In the genomic region with DNA sequence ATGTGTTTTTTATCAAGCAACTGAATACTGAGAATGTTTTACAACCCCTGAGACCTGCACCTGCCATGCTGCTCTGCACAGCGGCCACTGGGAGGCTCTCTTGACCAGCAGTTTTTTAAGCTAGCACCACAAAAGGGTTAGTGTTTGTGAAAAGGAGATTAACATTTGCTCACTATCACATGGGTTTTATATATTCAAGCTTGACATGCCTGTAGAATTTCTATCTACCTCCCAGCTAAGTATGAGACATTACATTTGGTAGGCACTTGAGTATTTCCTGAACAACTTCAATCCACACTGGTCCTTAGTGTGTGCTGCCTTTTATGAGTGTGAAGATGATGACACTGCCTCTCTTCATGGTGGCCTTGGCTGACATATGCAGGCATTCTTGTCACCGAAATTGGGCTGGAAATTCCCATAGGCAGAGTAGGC, we compare ENCODE assay signal across 8 cellular contexts.
DNase-seq lines count a peak whose midpoint lies in the region; ATAC-seq, FAIRE-seq and TF ChIP-seq lines count a peak whose summit lies in the region.

No MANE protein-coding gene starts in this region.

- H3K36me3 Mint-ChIP-seq in astrocyte (ENCODE audit: low read depth, unreplicated experiment) = no peaks in the 10 kb centered on the region
- no peaks in the 10 kb centered on the region for H3K36me3 Mint-ChIP-seq in activated T-cell treated with anti-CD3 and anti-CD28 coated beads, Interleukin-2, amount 50 U/mL, for 4 hours (ENCODE audit: insufficient read depth)

- FAIRE-seq in astrocyte (lab: Jason Lieb, UNC) = peak; percentile 58

- no peak overlapping the region for H3K27ac Mint-ChIP-seq in astrocyte (ENCODE audit: unreplicated experiment)

- H3K4me3 Mint-ChIP-seq in astrocyte (ENCODE audit: unreplicated experiment) = no peak overlapping the region
- H3K4me3 Mint-ChIP-seq in activated T-cell treated with anti-CD3 and anti-CD28 coated beads, Interleukin-2, amount 50 U/mL, for 4 hours = no peak overlapping the region

- H3K9me3 Mint-ChIP-seq in astrocyte (ENCODE audit: unreplicated experiment) = no peaks in the 10 kb centered on the region
- H3K9me3 Mint-ChIP-seq in activated T-cell treated with anti-CD3 and anti-CD28 coated beads, Interleukin-2, amount 50 U/mL, for 4 hours = no peaks in the 10 kb centered on the region

- peaks cover 24% of the 10 kb centered on the region for H3K4me1 ChIP-seq in astrocyte (ENCODE audit: insufficient read depth, low read length)
- H3K4me1 ChIP-seq in liver (ENCODE audit: control insufficient read depth in 4 of 4, insufficient read depth in 4 of 4, low read length in 3 of 4) = no peaks in the 10 kb centered on the region

- TF ChIP-seq RAD21 in liver (IDR thresholded peaks at IDR 0.05) = peak; percentile 69 to 74

- H3K27me3 ChIP-seq in astrocyte (ENCODE audit: insufficient read depth, low read length) (no peaks in the 10 kb centered on the region), liver (ENCODE audit: control insufficient read depth in 4 of 4, insufficient read depth in 4 of 4, low read length in 3 of 4) (no peaks in the 10 kb centered on the region)

- ATAC-seq in GM21360 (IDR thresholded peaks at IDR 0.05; ENCODE audit: unreplicated experiment) = no peak
- ATAC-seq in activated T-cell treated with anti-CD3 and anti-CD28 coated beads, Interleukin-2, amount 50 U/mL, for 4 hours = no peak

- TF ChIP-seq CTCF in astrocyte (IDR thresholded peaks at IDR 0.05; ENCODE audit: insufficient read depth, low read depth, low read length) (peak; percentile 93), liver (IDR thresholded peaks at IDR 0.05; ENCODE audit: low read depth, low read length, missing input control) (peak; percentile 36), RWPE1 (conservative IDR thresholded peaks at IDR 0.05; ENCODE audit: low read depth) (no peak; the same call in 1 of the 2 replicates)

- no peaks in the 10 kb centered on the region for H3K27me3 Mint-ChIP-seq in astrocyte (ENCODE audit: low read depth, unreplicated experiment)
- H3K27me3 Mint-ChIP-seq in activated T-cell treated with anti-CD3 and anti-CD28 coated beads, Interleukin-2, amount 50 U/mL, for 4 hours (ENCODE audit: low read depth) = no peaks in the 10 kb centered on the region

- H3K9ac ChIP-seq in astrocyte (ENCODE audit: low read length) (no peak overlapping the region), liver (ENCODE audit: low read depth in 1 of 2, low read length in 2 of 2) (no peak overlapping the region)

- H3K79me2 ChIP-seq in astrocyte (ENCODE audit: insufficient read depth, low read length) = no peaks in the 10 kb centered on the region

- H3K36me3 ChIP-seq in astrocyte (ENCODE audit: insufficient read depth, low read length) (no peaks in the 10 kb centered on the region), liver (ENCODE audit: control insufficient read depth in 4 of 4, insufficient read depth in 3 of 4, low read depth in 1 of 4, low read length in 3 of 4) (no peaks in the 10 kb centered on the region)

- H4K20me1 ChIP-seq in astrocyte (ENCODE audit: insufficient read depth, low read length) = no peaks in the 10 kb centered on the region

- H3K27ac ChIP-seq in astrocyte (ENCODE audit: low read depth, low read length) (no peak overlapping the region), liver (ENCODE audit: low read depth in 1 of 2, low read length in 2 of 2) (no peak overlapping the region), RWPE1 (no peak overlapping the region)

- H3K9me3 ChIP-seq in astrocyte (ENCODE audit: insufficient read depth, low read depth, low read length) (no peaks in the 10 kb centered on the region), liver (ENCODE audit: control insufficient read depth in 4 of 4, low read length in 3 of 4) (no peaks in the 10 kb centered on the region)

- H3K4me3 ChIP-seq in astrocyte (ENCODE audit: insufficient read depth, low read depth, low read length) (no peak overlapping the region), liver (ENCODE audit: low read depth in 1 of 3, low read length in 3 of 3) (no peak overlapping the region)

- no peak overlapping the region for H3K4me2 ChIP-seq in astrocyte (ENCODE audit: low read length)

- no peak overlapping the region for H2AFZ ChIP-seq in astrocyte (ENCODE audit: low read depth, low read length)

- DNase-seq in G401 (ENCODE audit: low spot score) (peak; percentile 48), LoVo (ENCODE audit: low spot score) (peak; percentile 10), astrocyte (ENCODE audit: low read depth) (peak; percentile 41), RWPE1 (ENCODE audit: low spot score) (no peak), SK-N-DZ (ENCODE audit: low spot score) (no peak)
- DNase-seq in activated T-cell treated with anti-CD3 and anti-CD28 coated beads, Interleukin-2, amount 50 U/mL, for 4 hours = no peak

- CTCF ChIA-PET in RWPE1 (lab: Yijun Ruan, JAX) = interaction anchor here (0.6 to 1.5 kb wide), 4 partner anchors 8 to 782 kb away, joined by 3 to 13 read pairs (median 4); no protein-coding TSS in a partner anchor

- H3K4me1 Mint-ChIP-seq in astrocyte (ENCODE audit: low read depth, unreplicated experiment) = peaks cover 49% of the 10 kb centered on the region
- no peaks in the 10 kb centered on the region for H3K4me1 Mint-ChIP-seq in activated T-cell treated with anti-CD3 and anti-CD28 coated beads, Interleukin-2, amount 50 U/mL, for 4 hours (ENCODE audit: low read depth)

- POLR2A ChIA-PET in RWPE1 (lab: Yijun Ruan, JAX; ENCODE audit: low non-redundant PET) = no interaction called here

- WGBS in liver = 16% methylated on average over 2 of the region's 2 CpGs

- in situ Hi-C loops in G401 (cut with HindIII; ENCODE audit: low sequenced_read_pairs) = no loop called here

TF ChIP-seq in liver, 16 proteins besides CTCF, POLR2A, EP300 and RAD21:
- TF ChIP-seq, protein P1, sequence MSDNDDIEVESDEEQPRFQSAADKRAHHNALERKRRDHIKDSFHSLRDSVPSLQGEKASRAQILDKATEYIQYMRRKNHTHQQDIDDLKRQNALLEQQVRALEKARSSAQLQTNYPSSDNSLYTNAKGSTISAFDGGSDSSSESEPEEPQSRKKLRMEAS (IDR thresholded peaks at IDR 0.05) = no peak
- TF ChIP-seq HNF4G (IDR thresholded peaks at IDR 0.05) (no peak), TAF1 (conservative IDR thresholded peaks at IDR 0.05) (no peak), ATF3 (IDR thresholded peaks at IDR 0.05) (no peak), FOXA2 (IDR thresholded peaks at IDR 0.05) (no peak), FOXA1 (IDR thresholded peaks at IDR 0.05) (no peak), REST (IDR thresholded peaks at IDR 0.05) (no peak), GABPA (IDR thresholded peaks at IDR 0.05 in 1 of 2, conservative IDR thresholded peaks at IDR 0.05 in 1 of 2) (no peak), YY1 (IDR thresholded peaks at IDR 0.05) (no peak), JUND (IDR thresholded peaks at IDR 0.05) (no peak), SP1 (IDR thresholded peaks at IDR 0.05) (no peak), HNF4A (conservative IDR thresholded peaks at IDR 0.05) (no peak), EGR1 (IDR thresholded peaks at IDR 0.05; ENCODE audit: low read depth in 2 of 2) (no peak), RXRA (IDR thresholded peaks at IDR 0.05) (no peak), NR2F2 (IDR thresholded peaks at IDR 0.05) (no peak)
- TF ChIP-seq, protein P2, sequence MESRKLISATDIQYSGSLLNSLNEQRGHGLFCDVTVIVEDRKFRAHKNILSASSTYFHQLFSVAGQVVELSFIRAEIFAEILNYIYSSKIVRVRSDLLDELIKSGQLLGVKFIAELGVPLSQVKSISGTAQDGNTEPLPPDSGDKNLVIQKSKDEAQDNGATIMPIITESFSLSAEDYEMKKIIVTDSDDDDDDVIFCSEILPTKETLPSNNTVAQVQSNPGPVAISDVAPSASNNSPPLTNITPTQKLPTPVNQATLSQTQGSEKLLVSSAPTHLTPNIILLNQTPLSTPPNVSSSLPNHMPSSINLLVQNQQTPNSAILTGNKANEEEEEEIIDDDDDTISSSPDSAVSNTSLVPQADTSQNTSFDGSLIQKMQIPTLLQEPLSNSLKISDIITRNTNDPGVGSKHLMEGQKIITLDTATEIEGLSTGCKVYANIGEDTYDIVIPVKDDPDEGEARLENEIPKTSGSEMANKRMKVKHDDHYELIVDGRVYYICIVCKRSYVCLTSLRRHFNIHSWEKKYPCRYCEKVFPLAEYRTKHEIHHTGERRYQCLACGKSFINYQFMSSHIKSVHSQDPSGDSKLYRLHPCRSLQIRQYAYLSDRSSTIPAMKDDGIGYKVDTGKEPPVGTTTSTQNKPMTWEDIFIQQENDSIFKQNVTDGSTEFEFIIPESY (IDR thresholded peaks at IDR 0.05) = no peak

Comparison
In these comparisons a context has a peak if more than half of its experiments do, and no peak if none do; other contexts are left out.
1. DNase-seq: peak in G401 (single experiment), LoVo (single experiment) and astrocyte (single experiment); none in activated T-cell treated with anti-CD3 and anti-CD28 coated beads, Interleukin-2, amount 50 U/mL, for 4 hours (single experiment), RWPE1 (single experiment) and SK-N-DZ (single experiment).